ENCODE assay signal across 10 cellular contexts in the genomic region with DNA sequence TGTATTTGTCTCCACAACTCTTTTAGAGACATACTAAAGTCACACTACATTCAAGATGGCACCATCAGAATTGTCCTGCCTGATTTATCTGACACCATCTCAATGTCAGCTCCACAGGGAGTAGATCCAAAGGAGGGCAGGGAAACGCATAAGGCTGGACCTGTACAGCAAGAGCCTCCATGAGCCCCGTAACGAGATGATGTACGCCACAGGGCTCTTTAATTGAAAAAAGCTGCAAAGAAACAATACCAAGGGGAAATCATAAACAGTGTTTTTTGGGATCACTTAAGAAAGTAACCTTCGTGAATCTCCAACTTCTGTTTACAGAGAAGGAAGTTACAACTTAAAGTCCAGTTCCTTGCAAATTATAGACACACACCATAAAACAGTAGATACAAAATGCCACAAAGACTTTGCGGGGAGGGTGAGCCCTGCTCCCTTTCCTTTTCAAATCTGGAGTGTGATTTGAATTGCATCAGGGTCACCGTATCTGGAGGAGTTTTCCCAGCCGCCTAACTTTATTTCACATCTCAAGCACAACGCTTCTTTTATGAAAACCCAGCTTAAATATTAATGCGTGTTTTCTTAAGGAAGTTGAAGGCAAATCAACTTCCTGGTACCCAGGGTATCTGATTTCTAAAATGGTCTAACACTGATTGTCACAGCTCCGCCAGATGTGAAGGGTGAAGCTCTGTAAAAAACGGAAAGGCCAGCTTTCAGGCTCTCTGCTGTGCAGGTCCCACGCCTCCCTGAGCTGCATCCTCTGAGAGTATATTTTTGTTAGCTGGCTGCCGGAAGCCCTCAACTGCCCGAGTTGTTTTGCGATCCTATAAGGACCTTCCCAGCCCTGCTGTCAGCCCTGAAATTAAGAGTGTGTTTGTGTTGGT.
A peak's percentile ranks its signal among the peaks of the same experiment; 100 is the strongest.
DNase-seq lines count a peak whose midpoint lies in the region; ATAC-seq, FAIRE-seq and TF ChIP-seq lines count a peak whose summit lies in the region.
"Had no signal": no experiment of that assay in that cellular context is flagged by ENCODE, and none has a peak within 500 bp of the region (broad histone marks: within the 10 kb centered on the region; RNA-seq: fewer than 3 reads in every experiment).

No MANE protein-coding gene starts in this region.

- H3K4me3 ChIP-seq in skeletal muscle tissue (ENCODE audit: low read length in 3 of 3), result peak overlapping the region in 2 of 3 donors; percentile 12 to 20

- no peak overlapping the region for H3K27ac Mint-ChIP-seq in activated CD8-positive, alpha-beta T cell treated with anti-CD3 and anti-CD28 coated beads for 36 hours

- peaks cover 5% of the 10 kb centered on the region for H3K4me1 Mint-ChIP-seq in activated CD8-positive, alpha-beta T cell treated with anti-CD3 and anti-CD28 coated beads for 36 hours (ENCODE audit: low read depth)

- H3K27me3 ChIP-seq in skeletal muscle tissue (ENCODE audit: control insufficient read depth in 3 of 3, insufficient read depth in 3 of 3, low read length in 3 of 3), result no peaks in the 10 kb centered on the region
- H3K27me3 ChIP-seq: adrenal gland had no signal

- peak overlapping the region in 1 of 3 donors; percentile 12 for H3K9ac ChIP-seq in skeletal muscle tissue (ENCODE audit: low read depth in 1 of 3, low read length in 3 of 3)

- H3K9me3 Mint-ChIP-seq in activated CD8-positive, alpha-beta T cell treated with anti-CD3 and anti-CD28 coated beads for 36 hours, result no peaks in the 10 kb centered on the region

- ATAC-seq in HG03139 (IDR thresholded peaks at IDR 0.05; ENCODE audit: unreplicated experiment), result peak; percentile 90
- ATAC-seq in activated CD8-positive, alpha-beta T cell treated with anti-CD3 and anti-CD28 coated beads for 36 hours, result no peak
- ATAC-seq in activated CD4-positive, CD25-positive, alpha-beta regulatory T cell treated with anti-CD3 and anti-CD28 coated beads, Interleukin-2, amount 50 U/mL, for 24 hours, result no peak

- DNase-seq in AG08395 (ENCODE audit: low spot score), result peak; percentile 50
- DNase-seq in GM19238 (ENCODE audit: insufficient read length, low spot score), result peak; percentile 45
- no peak for DNase-seq in activated CD8-positive, alpha-beta T cell treated with anti-CD3 and anti-CD28 coated beads for 36 hours
- DNase-seq in stimulated activated CD4-positive, alpha-beta T cell treated with anti-CD3 and anti-CD28 coated beads, Interleukin-4, amount 100 ng/mL, for 24 hours, result no peak

- no peak overlapping the region for H3K4me3 Mint-ChIP-seq in activated CD8-positive, alpha-beta T cell treated with anti-CD3 and anti-CD28 coated beads for 36 hours

- H3K27me3 Mint-ChIP-seq in activated CD8-positive, alpha-beta T cell treated with anti-CD3 and anti-CD28 coated beads for 36 hours, result peaks cover 13% of the 10 kb centered on the region

- H3K36me3 Mint-ChIP-seq in activated CD8-positive, alpha-beta T cell treated with anti-CD3 and anti-CD28 coated beads for 36 hours (ENCODE audit: low read depth), result no peaks in the 10 kb centered on the region

- CTCF ChIA-PET in activated CD8-positive, alpha-beta T cell treated with anti-CD3 and anti-CD28 coated beads for 36 hours (lab: Charles Lee), result interaction anchor here (1.1 to 1.5 kb wide), 2 partner anchors 10 to 316 kb away, joined by 3 read pairs; no protein-coding TSS in a partner anchor

- POLR2A ChIA-PET in activated CD8-positive, alpha-beta T cell treated with anti-CD3 and anti-CD28 coated beads for 36 hours (lab: Charles Lee), result interaction anchor here (0.6 to 1.6 kb wide), 2 partner anchors 11 to 764 kb away, joined by 3 read pairs; no protein-coding TSS in a partner anchor

- peak; percentile 58 for FAIRE-seq in endometrium (lab: Jason Lieb, UNC)
- FAIRE-seq: G401.6 had no signal

- peaks cover 0 to 6% (median 2%) of the 10 kb centered on the region in 3 donors for H3K4me1 ChIP-seq in skeletal muscle tissue (ENCODE audit: control insufficient read depth in 3 of 3, insufficient read depth in 3 of 3, low read length in 3 of 3)

- H3K27ac ChIP-seq in skeletal muscle tissue (ENCODE audit: low read depth, low read length), result peak overlapping the region; percentile 51

- intact Hi-C loops in activated CD8-positive, alpha-beta T cell treated with anti-CD3 and anti-CD28 coated beads for 36 hours (cut with micrococcal nuclease), result no loop called here

- H3K36me3 ChIP-seq in skeletal muscle tissue (ENCODE audit: control insufficient read depth in 3 of 3, insufficient read depth in 3 of 3, low read length in 3 of 3), result no peaks in the 10 kb centered on the region
- H3K36me3 ChIP-seq: adrenal gland had no signal

- TF ChIP-seq CTCF in activated CD8-positive, alpha-beta T cell treated with anti-CD3 and anti-CD28 coated beads for 36 hours (IDR thresholded peaks at IDR 0.05), result no peak

- H3K9me3 ChIP-seq in skeletal muscle tissue (ENCODE audit: control insufficient read depth in 3 of 3, low read length in 3 of 3), result no peaks in the 10 kb centered on the region
- H3K9me3 ChIP-seq: adrenal gland had no signal

Comparison
In these comparisons a context has a peak if more than half of its experiments do, and no peak if none do; other contexts are left out.
1. DNase-seq: peak in AG08395 (single experiment) and GM19238 (single experiment); none in activated CD8-positive, alpha-beta T cell treated with anti-CD3 and anti-CD28 coated beads for 36 hours (single experiment) and stimulated activated CD4-positive, alpha-beta T cell treated with anti-CD3 and anti-CD28 coated beads, Interleukin-4, amount 100 ng/mL, for 24 hours (single experiment).